ENCODE assay signal across 28 cellular contexts in genomic region chr20:58441723-58442122, GRCh38.
"Had no signal": no experiment of that assay in that cellular context is flagged by ENCODE, and none has a peak within 500 bp of the region (broad histone marks: within the 10 kb centered on the region; RNA-seq: fewer than 3 reads in every experiment).

No MANE protein-coding gene starts in this region.

- H3K4me1 Mint-ChIP-seq: mesothelial cell of epicardium had no signal

- DNase-seq: activated CD4-positive, alpha-beta T cell treated with anti-CD3 and anti-CD28 coated beads for 1 hour; activated CD4-positive, alpha-beta T cell treated with anti-CD3 and anti-CD28 coated beads, Interleukin-2, amount 50 U/mL, for 48 hours; activated CD8-positive, alpha-beta memory T cell treated with anti-CD3 and anti-CD28 coated beads, Interleukin-2, amount 50 U/mL, for 48 hours; activated effector memory CD4-positive, alpha-beta T cell treated with anti-CD3 and anti-CD28 coated beads, Interleukin-2, amount 50 U/mL, for 16 hours; activated naive CD4-positive, alpha-beta T cell treated with anti-CD3 and anti-CD28 coated beads, Interleukin-2, amount 50 U/mL, for 16 hours; activated T-cell treated with anti-CD3 and anti-CD28 coated beads, Interleukin-2, amount 50 U/mL, for 48 hours; aorta; body of pancreas; dermis blood vessel endothelial cell; effector CD4-positive, alpha-beta T cell; esophagus squamous epithelium; foreskin melanocyte; heart right ventricle; naive B cell; nephron progenitor cell; right lobe of liver; stimulated activated CD4-positive, alpha-beta T cell treated with anti-CD3 and anti-CD28 coated beads, Interleukin-2, amount 100 ng/mL, for 48 hours; substantia nigra; T-helper 2 cell; uterus had no signal

- H3K9me3 ChIP-seq: body of pancreas, esophagus squamous epithelium, heart right ventricle, neutrophil, right lobe of liver, uterus had no signal

- H3K27me3 ChIP-seq: body of pancreas, esophagus squamous epithelium, heart right ventricle, neutrophil, right lobe of liver, uterus had no signal

- H3K27ac ChIP-seq: body of pancreas, epithelial cell of prostate, esophagus squamous epithelium, heart right ventricle, neutrophil, right lobe of liver, uterus had no signal

- H3K4me3 ChIP-seq: body of pancreas, esophagus squamous epithelium, heart right ventricle, right lobe of liver, uterus had no signal

- H3K27me3 Mint-ChIP-seq: naive B cell; progenitor cell of endocrine pancreas; stimulated activated naive CD8-positive, alpha-beta T cell treated with anti-CD3 and anti-CD28 coated beads, Interleukin-15, Interleukin-2, amounts not matched to agents 100 ng/mL and 50 ng/mL, for 24 hours; type B pancreatic cell had no signal

- H3K9me3 Mint-ChIP-seq: mesothelial cell of epicardium; naive B cell; nephron progenitor cell; stimulated activated naive CD8-positive, alpha-beta T cell treated with anti-CD3 and anti-CD28 coated beads, Interleukin-15, Interleukin-2, amounts not matched to agents 100 ng/mL and 50 ng/mL, for 24 hours; type B pancreatic cell had no signal

- H3K36me3 ChIP-seq: uterus had no signal

- ATAC-seq: body of pancreas, heart right ventricle, right lobe of liver had no signal

- H3K4me3 Mint-ChIP-seq: mesothelial cell of epicardium; naive B cell; nephron progenitor cell; stimulated activated naive CD8-positive, alpha-beta T cell treated with anti-CD3 and anti-CD28 coated beads, Interleukin-15, Interleukin-2, amounts not matched to agents 100 ng/mL and 50 ng/mL, for 24 hours; type B pancreatic cell had no signal

- H3K27ac Mint-ChIP-seq: mesothelial cell of epicardium; nephron progenitor cell; progenitor cell of endocrine pancreas; stimulated activated naive CD8-positive, alpha-beta T cell treated with anti-CD3 and anti-CD28 coated beads, Interleukin-15, Interleukin-2, amounts not matched to agents 100 ng/mL and 50 ng/mL, for 24 hours; type B pancreatic cell had no signal

- FAIRE-seq: colon, endometrium had no signal

- H3K4me1 ChIP-seq: esophagus squamous epithelium, uterus had no signal
